Comparison of ENCODE assay signal across 16 cellular contexts in the genomic region with DNA sequence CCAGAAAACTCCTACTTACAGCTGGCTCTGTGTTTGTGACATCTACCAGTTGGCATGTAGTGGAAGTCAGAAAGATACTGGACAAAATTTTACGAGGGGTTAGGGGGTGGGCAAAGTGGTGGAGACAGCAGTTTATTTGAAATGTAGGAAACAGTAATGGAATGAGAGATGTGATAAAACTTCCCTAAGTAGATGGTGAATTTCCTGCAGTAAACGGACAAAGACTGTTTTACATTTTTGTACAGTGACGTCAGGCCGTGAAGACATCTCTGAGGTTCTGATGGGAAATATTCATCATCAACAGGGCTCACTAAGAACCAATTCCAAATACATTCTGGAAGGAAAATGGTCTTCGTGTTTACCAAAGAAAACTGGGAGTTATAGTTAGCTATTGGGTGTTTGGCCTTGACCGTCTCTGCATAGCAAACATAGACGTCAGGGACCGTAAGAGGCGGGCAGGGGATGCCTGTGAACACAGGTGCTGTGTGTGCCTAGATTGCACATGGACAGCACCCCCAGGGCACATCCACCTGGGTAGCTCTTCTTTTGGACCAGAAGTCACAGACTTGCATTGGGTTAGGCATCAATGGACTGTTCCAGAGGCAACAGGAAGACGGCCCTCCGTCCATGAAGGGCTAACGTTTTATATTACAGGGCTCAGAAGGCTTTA.
A peak's percentile ranks its signal among the peaks of the same experiment; 100 is the strongest.
DNase-seq lines count a peak whose midpoint lies in the region; ATAC-seq and TF ChIP-seq lines count a peak whose summit lies in the region.
"Had no signal": no experiment of that assay in that cellular context is flagged by ENCODE, and none has a peak within 500 bp of the region (broad histone marks: within the 10 kb centered on the region; RNA-seq: fewer than 3 reads in every experiment).

No MANE protein-coding gene starts in this region.

- H2BK5ac ChIP-seq in mesenchymal stem cell (ENCODE audit: low read depth, low read length, poor library complexity, severe bottlenecking) = no peak overlapping the region

- no peaks in the 10 kb centered on the region for H3K9me3 ChIP-seq in mesenchymal stem cell (ENCODE audit: control insufficient read depth, low read length)
- no peaks in the 10 kb centered on the region for H3K9me3 ChIP-seq in vagina
- H3K9me3 ChIP-seq in mammary epithelial cell (replicated peaks; ENCODE audit: insufficient read depth, low read length) = no peaks in the 10 kb centered on the region
- H3K9me3 ChIP-seq: thyroid gland had no signal

- H3K36me3 Mint-ChIP-seq in natural killer cell treated with Interleukin-12 subunit alpha and Interleukin-12 subunit beta and Interleukin-15 and Interleukin-18, amount 100 ng/mL, for 72 hours = no peaks in the 10 kb centered on the region
- H3K36me3 Mint-ChIP-seq in natural killer cell = peaks cover 7% of the 10 kb centered on the region

- CTCF ChIA-PET in mammary epithelial cell (lab: Charles Lee; ENCODE audit: low non-redundant PET) = no interaction called here

- H3K4me1 ChIP-seq in mesenchymal stem cell (ENCODE audit: control insufficient read depth, insufficient read depth, low read depth, low read length) (peaks cover 18% of the 10 kb centered on the region), vagina (peaks cover 22% of the 10 kb centered on the region), mammary epithelial cell (ENCODE audit: insufficient read depth, low read length) (no peaks in the 10 kb centered on the region)
- H3K4me1 ChIP-seq: thyroid gland had no signal

- H2AFZ ChIP-seq in mesenchymal stem cell (ENCODE audit: low read depth, low read length) = no peak overlapping the region
- H2AFZ ChIP-seq in mammary epithelial cell (ENCODE audit: low read depth, low read length) = no peak overlapping the region
- H2AFZ ChIP-seq: GM23338 had no signal

- H3K27me3 ChIP-seq in mesenchymal stem cell (ENCODE audit: control insufficient read depth in 1 of 2, insufficient read depth in 1 of 2, low read length in 2 of 2) (no peaks in the 10 kb centered on the region), vagina (no peaks in the 10 kb centered on the region), mammary epithelial cell (ENCODE audit: insufficient read depth, low read length) (no peaks in the 10 kb centered on the region)
- H3K27me3 ChIP-seq: cardiac muscle cell, thyroid gland had no signal

- WGBS in mesenchymal stem cell = 68% methylated on average over 11 of the region's 12 CpGs
- 94% methylated on average over 12 of the region's 12 CpGs for WGBS in mammary epithelial cell (ENCODE audit: low coverage, missing lambda C conversion rate)

- peak overlapping the region in 1 of 2 experiments; percentile 72 for H3K18ac ChIP-seq in mesenchymal stem cell (ENCODE audit: low read depth in 1 of 2, low read length in 2 of 2)

- H3K79me1 ChIP-seq in mesenchymal stem cell (replicated peaks; ENCODE audit: low read length, poor library complexity, severe bottlenecking) = peaks cover 35% of the 10 kb centered on the region

- peak overlapping the region; percentile 64 for H3K27ac ChIP-seq in mesenchymal stem cell (ENCODE audit: low read length, poor library complexity, severe bottlenecking)
- H3K27ac ChIP-seq in vagina = peak overlapping the region; percentile 24
- no peak overlapping the region for H3K27ac ChIP-seq in mammary epithelial cell (ENCODE audit: insufficient read depth, low read depth, low read length)
- H3K27ac ChIP-seq: cardiac muscle cell, thyroid gland had no signal

- no peaks in the 10 kb centered on the region for H3K9me3 Mint-ChIP-seq in natural killer cell treated with Interleukin-12 subunit alpha and Interleukin-12 subunit beta and Interleukin-15 and Interleukin-18, amount 100 ng/mL, for 72 hours
- no peaks in the 10 kb centered on the region for H3K9me3 Mint-ChIP-seq in natural killer cell
- H3K9me3 Mint-ChIP-seq: activated B cell treated with CpG ODN at 0.5 μM for 24 hours, GM23338 had no signal

- no peak overlapping the region for H3K4me3 ChIP-seq in astrocyte of the spinal cord (ENCODE audit: low read depth, low read length)
- H3K4me3 ChIP-seq in mesenchymal stem cell (ENCODE audit: insufficient read depth in 1 of 2, low read depth in 1 of 2, low read length in 2 of 2) = no peak overlapping the region
- H3K4me3 ChIP-seq in vagina = no peak overlapping the region
- no peak overlapping the region for H3K4me3 ChIP-seq in mammary epithelial cell (replicated peaks in 1 of 3; ENCODE audit: insufficient read depth in 1 of 3, low read depth in 2 of 3, low read length in 3 of 3)
- H3K4me3 ChIP-seq: cardiac muscle cell, GM23338, thyroid gland had no signal

- H4K8ac ChIP-seq in mesenchymal stem cell (ENCODE audit: low read length) = no peak overlapping the region

- H3K27me3 Mint-ChIP-seq in natural killer cell treated with Interleukin-12 subunit alpha and Interleukin-12 subunit beta and Interleukin-15 and Interleukin-18, amount 100 ng/mL, for 72 hours = no peaks in the 10 kb centered on the region
- H3K27me3 Mint-ChIP-seq in natural killer cell (ENCODE audit: low read depth in 2 of 2) = no peaks in the 10 kb centered on the region
- H3K27me3 Mint-ChIP-seq: activated B cell treated with CpG ODN at 0.5 μM for 24 hours had no signal

- peak overlapping the region; percentile 10 for H2AK5ac ChIP-seq in mesenchymal stem cell (ENCODE audit: low read length, severe bottlenecking)

- DNase-seq in natural killer cell treated with Interleukin-12 subunit alpha and Interleukin-12 subunit beta and Interleukin-15 and Interleukin-18, amount 100 ng/mL, for 72 hours (ENCODE audit: low spot score) = no peak
- DNase-seq in natural killer cell (no peak), astrocyte of the spinal cord (ENCODE audit: low read depth, low spot score) (peak; percentile 52), mesenchymal stem cell (peak; percentile 72), vagina (ENCODE audit: extremely low spot score in 2 of 2) (no peak), mammary epithelial cell (no peak), superior temporal gyrus (ENCODE audit: extremely low spot score) (no peak)
- DNase-seq: ACHN, activated B cell treated with CpG ODN at 0.5 μM for 24 hours, head of caudate nucleus, NCI-H2107, NCI-H748 treated with DMSO at 0.1 percent for 48 hours, thyroid gland had no signal

- no TSS peak for BruUV-seq in mammary epithelial cell (replicated peaks; lab: Mats Ljungman, UMichigan)

- peak overlapping the region in 1 of 2 experiments; percentile 61 for H2BK12ac ChIP-seq in mesenchymal stem cell (ENCODE audit: low read length in 2 of 2)

- no peaks in the 10 kb centered on the region for H4K20me1 ChIP-seq in mammary epithelial cell (ENCODE audit: insufficient read depth, low read length)

- TF ChIP-seq CTCF in natural killer cell (IDR thresholded peaks at IDR 0.05) = no peak
- no peak for TF ChIP-seq CTCF in astrocyte of the spinal cord (IDR thresholded peaks at IDR 0.05; ENCODE audit: low read depth, low read length)
- TF ChIP-seq CTCF in vagina (IDR thresholded peaks at IDR 0.05) = no peak
- TF ChIP-seq CTCF in mammary epithelial cell (conservative IDR thresholded peaks at IDR 0.05 in 1 of 2, IDR thresholded peaks at IDR 0.05 in 1 of 2; ENCODE audit: extremely low read depth in 1 of 2, insufficient read depth in 1 of 2, low read depth in 1 of 2, low read length in 2 of 2) = no peak

- H3K23ac ChIP-seq in mesenchymal stem cell (ENCODE audit: low read length in 2 of 2) = no peak overlapping the region

- ATAC-seq in natural killer cell treated with Interleukin-12 subunit alpha and Interleukin-12 subunit beta and Interleukin-15 and Interleukin-18, amount 100 ng/mL, for 72 hours = no peak
- ATAC-seq in natural killer cell = no peak
- ATAC-seq in GM21447 (IDR thresholded peaks at IDR 0.05; ENCODE audit: unreplicated experiment) = no peak
- ATAC-seq: GM23338 had no signal

- H3K9ac ChIP-seq in mesenchymal stem cell (ENCODE audit: low read length) (no peak overlapping the region), mammary epithelial cell (ENCODE audit: insufficient read depth, low read length) (no peak overlapping the region)

- intact Hi-C loops in natural killer cell (cut with micrococcal nuclease) = no loop called here
- intact Hi-C loops in vagina (cut with DNase I) = no loop called here
- intact Hi-C loops in mammary epithelial cell (cut with micrococcal nuclease) = no loop called here

- dilution Hi-C loops in mammary epithelial cell (cut with HindIII; ENCODE audit: low sequenced_read_pairs) = no loop called here

- H3K4me1 Mint-ChIP-seq in natural killer cell treated with Interleukin-12 subunit alpha and Interleukin-12 subunit beta and Interleukin-15 and Interleukin-18, amount 100 ng/mL, for 72 hours (ENCODE audit: low read depth in 2 of 2) = peaks cover 18 to 23% of the 10 kb centered on the region in 2 donors
- H3K4me1 Mint-ChIP-seq in natural killer cell = peaks cover 20 to 22% of the 10 kb centered on the region in 2 donors

- H4K91ac ChIP-seq in mesenchymal stem cell (ENCODE audit: low read length) = no peak overlapping the region

- TF ChIP-seq POLR2A in vagina (IDR thresholded peaks at IDR 0.05) = no peak

- H3K79me2 ChIP-seq in mammary epithelial cell (ENCODE audit: insufficient read depth, low read length) = peaks cover 3% of the 10 kb centered on the region

- peak overlapping the region; percentile 52 for H3K4me3 Mint-ChIP-seq in natural killer cell treated with Interleukin-12 subunit alpha and Interleukin-12 subunit beta and Interleukin-15 and Interleukin-18, amount 100 ng/mL, for 72 hours
- no peak overlapping the region for H3K4me3 Mint-ChIP-seq in natural killer cell
- H3K4me3 Mint-ChIP-seq: GM23338 had no signal

- peak overlapping the region in 1 of 2 experiments; percentile 69 for H3K14ac ChIP-seq in mesenchymal stem cell (ENCODE audit: low read length in 2 of 2)

- no peak overlapping the region for H3K4me2 ChIP-seq in mesenchymal stem cell (ENCODE audit: low read length, poor library complexity, severe bottlenecking)
- no peak overlapping the region for H3K4me2 ChIP-seq in mammary epithelial cell (ENCODE audit: insufficient read depth, low read depth, low read length)
- H3K4me2 ChIP-seq: GM23338 had no signal

- H3K36me3 ChIP-seq in mesenchymal stem cell (ENCODE audit: control insufficient read depth in 1 of 2, insufficient read depth in 2 of 2, low read depth in 1 of 2, low read length in 2 of 2) (peaks cover 22 to 67% of the 10 kb centered on the region in 2 experiments), vagina (peaks cover 0 to 13% of the 10 kb centered on the region in 2 donors), mammary epithelial cell (ENCODE audit: insufficient read depth, low read length) (no peaks in the 10 kb centered on the region)

- H2BK15ac ChIP-seq in mesenchymal stem cell (ENCODE audit: low read depth, poor library complexity, severe bottlenecking) = no peak overlapping the region

- in situ Hi-C loops in astrocyte of the spinal cord (cut with HindIII; ENCODE audit: low sequenced_read_pairs) = no loop called here
- in situ Hi-C loops in mammary epithelial cell (cut with MboI; ENCODE audit: low sequenced_read_pairs in 2 of 2) = no loop called here

- no peak overlapping the region for H3K4ac ChIP-seq in mesenchymal stem cell (ENCODE audit: low read depth in 1 of 2, low read length in 2 of 2)

- H2BK120ac ChIP-seq in mesenchymal stem cell (ENCODE audit: low read depth, low read length) = no peak overlapping the region

- peak overlapping the region; percentile 37 to 82 for H3K27ac Mint-ChIP-seq in natural killer cell treated with Interleukin-12 subunit alpha and Interleukin-12 subunit beta and Interleukin-15 and Interleukin-18, amount 100 ng/mL, for 72 hours
- no peak overlapping the region for H3K27ac Mint-ChIP-seq in natural killer cell
- H3K27ac Mint-ChIP-seq: activated B cell treated with CpG ODN at 0.5 μM for 24 hours, GM23338 had no signal

Comparison
In these comparisons a context has a peak if more than half of its experiments do, and no peak if none do; other contexts are left out.
1. H3K27ac Mint-ChIP-seq: peak in natural killer cell treated with Interleukin-12 subunit alpha and Interleukin-12 subunit beta and Interleukin-15 and Interleukin-18, amount 100 ng/mL, for 72 hours (2 of 2); none in natural killer cell (0 of 2).
2. DNase-seq: peak in astrocyte of the spinal cord (single experiment) and mesenchymal stem cell (single experiment); none in natural killer cell treated with Interleukin-12 subunit alpha and Interleukin-12 subunit beta and Interleukin-15 and Interleukin-18, amount 100 ng/mL, for 72 hours (single experiment), natural killer cell (single experiment), vagina (0 of 2), mammary epithelial cell (single experiment) and superior temporal gyrus (single experiment).